1 cellular context compared by ENCODE assay signal in genomic region chr4:183322326-183322725, GRCh38.
TF ChIP-seq lines count a peak whose summit lies in the region.

Gene CLDN24 (minus strand): TSS chr4:183322426. CDS start chr4:183322426, 0 bp downstream.

TF ChIP-seq in GM23338, 12 proteins besides CTCF, POLR2A, EP300 and RAD21 (continued from another document):
- TF ChIP-seq ZNF462 (CRISPR knock-in tag; IDR thresholded peaks at IDR 0.05) (no peak), JUNB (IDR thresholded peaks at IDR 0.05; ENCODE audit: unreplicated experiment) (no peak), ZNF331 (CRISPR knock-in tag; IDR thresholded peaks at IDR 0.05; ENCODE audit: low read depth) (no peak), EZH2 (IDR thresholded peaks at IDR 0.05; ENCODE audit: low read depth, unreplicated experiment) (no peak), CREB1 (CRISPR knock-in tag; IDR thresholded peaks at IDR 0.05; ENCODE audit: low read depth) (no peak), STAT1 (IDR thresholded peaks at IDR 0.05; ENCODE audit: unreplicated experiment) (no peak), EZH2phosphoT487 (IDR thresholded peaks at IDR 0.05; ENCODE audit: unreplicated experiment) (no peak), ZNF114 (CRISPR knock-in tag; IDR thresholded peaks at IDR 0.05) (no peak), NANOG (IDR thresholded peaks at IDR 0.05; ENCODE audit: borderline replicate concordance) (no peak), ETS1 (IDR thresholded peaks at IDR 0.05) (no peak)
TF ChIP-seq in GM23338: peak in this region for 0.
